ENCODE assay signal across 12 cellular contexts in genomic region chr18:74351354-74351753, GRCh38. TPM values are rescaled to one million over a fixed set of nuclear protein-coding genes. Genes with fewer than 3 reads are reported as not detected.
A peak's percentile ranks its signal among the peaks of the same experiment; 100 is the strongest.
DNase-seq lines count a peak whose midpoint lies in the region; ATAC-seq, FAIRE-seq and TF ChIP-seq lines count a peak whose summit lies in the region.
"Had no signal": no experiment of that assay in that cellular context is flagged by ENCODE, and none has a peak within 500 bp of the region (broad histone marks: within the 10 kb centered on the region; RNA-seq: fewer than 3 reads in every experiment).

No MANE protein-coding gene starts in this region.

- FAIRE-seq in D721Med (lab: Jason Lieb, UNC), result peak; percentile 53

- no peak overlapping the region for H3K27ac Mint-ChIP-seq in activated T-helper 1 cell treated with anti-CD3 and anti-CD28 coated beads, Interleukin-12 subunit alpha, Interleukin-12 subunit beta, Interleukin-2, Interleukin-4 antibody, amounts not matched to agents 30 ng/mL and 10 ng/mL and 1 ng/mL, durations not matched to agents 14 hours and 24 hours and 36 hours

- peak; percentile 56 for ATAC-seq in GM21526 (IDR thresholded peaks at IDR 0.05; ENCODE audit: low FRiP score, unreplicated experiment)
- ATAC-seq in HG03439 (IDR thresholded peaks at IDR 0.05; ENCODE audit: unreplicated experiment), result no peak

- no peaks in the 10 kb centered on the region for H3K36me3 Mint-ChIP-seq in activated T-helper 1 cell treated with anti-CD3 and anti-CD28 coated beads, Interleukin-12 subunit alpha, Interleukin-12 subunit beta, Interleukin-2, Interleukin-4 antibody, amounts not matched to agents 30 ng/mL and 10 ng/mL and 1 ng/mL, durations not matched to agents 14 hours and 24 hours and 36 hours (ENCODE audit: low read depth)

- H3K27me3 ChIP-seq in MG63, result peaks cover 11% of the 10 kb centered on the region
- no peaks in the 10 kb centered on the region for H3K27me3 ChIP-seq in BE2C
- H3K27me3 ChIP-seq: ovary, suprapubic skin had no signal

- peaks cover 21% of the 10 kb centered on the region for H3K27me3 Mint-ChIP-seq in activated T-helper 1 cell treated with anti-CD3 and anti-CD28 coated beads, Interleukin-12 subunit alpha, Interleukin-12 subunit beta, Interleukin-2, Interleukin-4 antibody, amounts not matched to agents 30 ng/mL and 10 ng/mL and 1 ng/mL, durations not matched to agents 14 hours and 24 hours and 36 hours (ENCODE audit: insufficient read depth)

- H3K9me3 Mint-ChIP-seq in activated T-helper 1 cell treated with anti-CD3 and anti-CD28 coated beads, Interleukin-12 subunit alpha, Interleukin-12 subunit beta, Interleukin-2, Interleukin-4 antibody, amounts not matched to agents 30 ng/mL and 10 ng/mL and 1 ng/mL, durations not matched to agents 14 hours and 24 hours and 36 hours, result no peaks in the 10 kb centered on the region

- intact Hi-C loops in activated T-helper 1 cell treated with anti-CD3 and anti-CD28 coated beads, Interleukin-12 subunit alpha, Interleukin-12 subunit beta, Interleukin-2, Interleukin-4 antibody, amounts not matched to agents 30 ng/mL and 10 ng/mL and 1 ng/mL, durations not matched to agents 14 hours and 24 hours and 36 hours (cut with micrococcal nuclease), result no loop called here

- H3K4me1 ChIP-seq in BE2C, result no peaks in the 10 kb centered on the region
- H3K4me1 ChIP-seq: suprapubic skin had no signal

- H3K36me3 ChIP-seq in MG63, result no peaks in the 10 kb centered on the region
- no peaks in the 10 kb centered on the region for H3K36me3 ChIP-seq in BE2C
- H3K36me3 ChIP-seq: ovary, suprapubic skin had no signal

- peaks cover 10% of the 10 kb centered on the region for H3K4me1 Mint-ChIP-seq in activated T-helper 1 cell treated with anti-CD3 and anti-CD28 coated beads, Interleukin-12 subunit alpha, Interleukin-12 subunit beta, Interleukin-2, Interleukin-4 antibody, amounts not matched to agents 30 ng/mL and 10 ng/mL and 1 ng/mL, durations not matched to agents 14 hours and 24 hours and 36 hours (ENCODE audit: low read depth)

- no peak overlapping the region for H3K4me3 ChIP-seq in MG63
- no peak overlapping the region for H3K4me3 ChIP-seq in fibroblast of mammary gland (ENCODE audit: control insufficient read depth, low read depth, low read length)
- H3K4me3 ChIP-seq in BE2C (ENCODE audit: low read depth, low read length), result no peak overlapping the region
- H3K4me3 ChIP-seq: ovary, suprapubic skin had no signal

- no peak overlapping the region for H3K4me3 Mint-ChIP-seq in activated T-helper 1 cell treated with anti-CD3 and anti-CD28 coated beads, Interleukin-12 subunit alpha, Interleukin-12 subunit beta, Interleukin-2, Interleukin-4 antibody, amounts not matched to agents 30 ng/mL and 10 ng/mL and 1 ng/mL, durations not matched to agents 14 hours and 24 hours and 36 hours

- DNase-seq in D721Med (ENCODE audit: insufficient read length, low spot score) (no peak), MG63 (peak; percentile 59), fibroblast of mammary gland (ENCODE audit: low read depth) (peak; percentile 81), BE2C (no peak), T-helper 2 cell (no peak)
- no peak for DNase-seq in activated T-helper 1 cell treated with anti-CD3 and anti-CD28 coated beads, Interleukin-12 subunit alpha, Interleukin-12 subunit beta, Interleukin-2, Interleukin-4 antibody, amounts not matched to agents 30 ng/mL and 10 ng/mL and 1 ng/mL, durations not matched to agents 14 hours and 24 hours and 36 hours (ENCODE audit: low spot score)
- DNase-seq: activated CD4-positive, CD25-positive, alpha-beta regulatory T cell; GDM1; ovary had no signal

- H3K9me3 ChIP-seq in MG63 (no peaks in the 10 kb centered on the region), BE2C (no peaks in the 10 kb centered on the region)
- H3K9me3 ChIP-seq: ovary, suprapubic skin had no signal

- no peak for TF ChIP-seq CTCF in D721Med (IDR thresholded peaks at IDR 0.05; ENCODE audit: insufficient read depth, missing control alignments)
- TF ChIP-seq CTCF in fibroblast of mammary gland (conservative IDR thresholded peaks at IDR 0.05; ENCODE audit: control insufficient read depth, insufficient read depth, low read depth, low read length), result no peak
- no peak for TF ChIP-seq CTCF in BE2C (IDR thresholded peaks at IDR 0.05; ENCODE audit: low read depth, low read length)

RNA-seq across cellular contexts. Expression of gene C18orf63, which starts 35.7 kb away (rescaled TPM):
- not detected in 2 replicates for total RNA-seq in MG63 (2014; rRNA removed; shearing (Covaris generic); ENCODE audit: low replicate concordance)
- polyA plus RNA-seq in BE2C (2012; ENCODE audit: insufficient read depth, insufficient read length, low read depth), result 0.17 TPM
- not detected in 2 replicates for total RNA-seq in activated T-helper 1 cell treated with anti-CD3 and anti-CD28 coated beads, Interleukin-12 subunit alpha, Interleukin-12 subunit beta, Interleukin-2, Interleukin-4 antibody, amounts not matched to agents 30 ng/mL and 10 ng/mL and 1 ng/mL, durations not matched to agents 14 hours and 24 hours and 36 hours
- total RNA-seq: ovary, suprapubic skin had no signal
- polyA plus RNA-seq: ovary had no signal

RNA-seq across cellular contexts. Expression of gene CYB5A, which starts 59.6 kb away (rescaled TPM):
- not detected in 2 replicates for total RNA-seq in MG63 (2014; rRNA removed; shearing (Covaris generic); ENCODE audit: low replicate concordance)
- polyA plus RNA-seq in BE2C (2012; ENCODE audit: insufficient read depth, insufficient read length, low read depth), result 163 TPM
- 36.0 and 40.5 TPM in 2 replicates for total RNA-seq in activated T-helper 1 cell treated with anti-CD3 and anti-CD28 coated beads, Interleukin-12 subunit alpha, Interleukin-12 subunit beta, Interleukin-2, Interleukin-4 antibody, amounts not matched to agents 30 ng/mL and 10 ng/mL and 1 ng/mL, durations not matched to agents 14 hours and 24 hours and 36 hours

Comparison
In these comparisons a context has a peak if more than half of its experiments do, and no peak if none do; other contexts are left out.
1. DNase-seq: peak in MG63 (single experiment) and fibroblast of mammary gland (single experiment); none in D721Med (single experiment), BE2C (single experiment), activated T-helper 1 cell treated with anti-CD3 and anti-CD28 coated beads, Interleukin-12 subunit alpha, Interleukin-12 subunit beta, Interleukin-2, Interleukin-4 antibody, amounts not matched to agents 30 ng/mL and 10 ng/mL and 1 ng/mL, durations not matched to agents 14 hours and 24 hours and 36 hours (single experiment) and T-helper 2 cell (0 of 5).
2. RNA of gene CYB5A, which starts 59.6 kb away (total RNA-seq): 36.0 to 40.5 TPM in activated T-helper 1 cell treated with anti-CD3 and anti-CD28 coated beads, Interleukin-12 subunit alpha, Interleukin-12 subunit beta, Interleukin-2, Interleukin-4 antibody, amounts not matched to agents 30 ng/mL and 10 ng/mL and 1 ng/mL, durations not matched to agents 14 hours and 24 hours and 36 hours; not detected in MG63; every median in the first group is over 10 times any median in the second.